ENCODE assay signal across 2 cellular contexts in genomic region chr1:113014508-113014907, GRCh38.
TF ChIP-seq lines count a peak whose summit lies in the region.

No MANE protein-coding gene starts in this region.

TF ChIP-seq in HepG2, 621 proteins besides CTCF, POLR2A, EP300 and RAD21:
- no peak for TF ChIP-seq ZNF543 (CRISPR knock-in tag; IDR thresholded peaks at IDR 0.05)
- TF ChIP-seq GZF1 (CRISPR knock-in tag; IDR thresholded peaks at IDR 0.05), result no peak
- TF ChIP-seq ZNF354B (CRISPR knock-in tag; IDR thresholded peaks at IDR 0.05), result no peak
- TF ChIP-seq SALL1 (CRISPR knock-in tag; IDR thresholded peaks at IDR 0.05), result no peak
- TF ChIP-seq ISL2 (CRISPR knock-in tag; IDR thresholded peaks at IDR 0.05), result no peak
- no peak for TF ChIP-seq NCOR1 (IDR thresholded peaks at IDR 0.05; ENCODE audit: borderline replicate concordance, low read length)
- peak; percentile 64 for TF ChIP-seq ZNF629 (CRISPR knock-in tag; conservative IDR thresholded peaks at IDR 0.05)

TF ChIP-seq in H1, 55 proteins besides CTCF, POLR2A, EP300 and RAD21:
- no peak for TF ChIP-seq CBX5 (IDR thresholded peaks at IDR 0.05; ENCODE audit: low read depth, low read length)
